ENCODE assay signal across 33 cellular contexts in the genomic region with DNA sequence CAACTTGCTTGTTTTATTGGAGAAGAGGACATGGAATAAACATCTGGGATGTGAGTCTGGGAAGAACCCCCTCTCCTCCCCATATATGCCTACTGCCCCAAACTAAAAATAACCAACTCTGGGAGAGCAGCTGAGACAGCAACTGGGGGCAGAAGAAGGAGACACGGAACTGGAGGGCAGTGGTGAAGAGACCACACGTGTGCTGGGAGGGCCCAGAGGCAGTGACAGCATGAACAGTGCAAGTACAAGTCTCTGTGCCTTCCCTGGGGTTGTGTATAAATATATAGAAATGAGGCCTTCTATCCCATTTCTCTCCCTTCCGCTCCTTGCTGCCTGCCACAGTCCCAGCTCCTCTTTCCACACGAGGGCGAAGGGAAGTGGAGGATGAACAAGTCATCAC. TPM values are rescaled to one million over a fixed set of nuclear protein-coding genes. Genes with fewer than 3 reads are reported as not detected.
"Had no signal": no experiment of that assay in that cellular context is flagged by ENCODE, and none has a peak within 500 bp of the region (broad histone marks: within the 10 kb centered on the region; RNA-seq: fewer than 3 reads in every experiment).

No MANE protein-coding gene starts in this region.

- H3K27me3 ChIP-seq: neural progenitor cell, right lobe of liver, suprapubic skin, transverse colon, upper lobe of right lung, vagina had no signal

- H3K4me3 Mint-ChIP-seq: endodermal cell; memory B cell; naive B cell; nephron; neural progenitor cell; stimulated activated naive CD8-positive, alpha-beta T cell treated with anti-CD3 and anti-CD28 coated beads, Interleukin-15, amount 100 ng/mL, for 72 hours had no signal

- H2AFZ ChIP-seq: neural progenitor cell, parathyroid adenoma had no signal

- H3K9me3 Mint-ChIP-seq: endodermal cell; memory B cell; nephron; neural progenitor cell; stimulated activated naive CD8-positive, alpha-beta T cell treated with anti-CD3 and anti-CD28 coated beads, Interleukin-15, amount 100 ng/mL, for 72 hours had no signal

- H3K27ac Mint-ChIP-seq: endodermal cell; memory B cell; naive B cell; nephron; neural progenitor cell; progenitor cell of endocrine pancreas; stimulated activated naive CD8-positive, alpha-beta T cell treated with anti-CD3 and anti-CD28 coated beads, Interleukin-15, amount 100 ng/mL, for 72 hours had no signal

- DNase-seq: dorsolateral prefrontal cortex; effector CD8-positive, alpha-beta T cell; endodermal cell; esophagus squamous epithelium; foreskin melanocyte; glutamatergic neuron; heart right ventricle; hippocampal formation; kidney glomerular epithelial cell; left colon; naive B cell; right lobe of liver; stimulated activated CD4-positive, alpha-beta T cell treated with anti-CD3 and anti-CD28 coated beads, Interleukin-12 subunit alpha, Interleukin-12 subunit beta, amount 100 ng/mL, for 4 hours; stimulated activated CD4-positive, alpha-beta T cell treated with anti-CD3 and anti-CD28 coated beads, Interleukin-1b, Interleukin-23, amount 100 ng/mL, for 48 hours; stimulated activated CD4-positive, alpha-beta T cell treated with anti-CD3 and anti-CD28 coated beads, Interleukin-4, amount 100 ng/mL, for 1 hour; stimulated activated CD8-positive, alpha-beta memory T cell treated with anti-CD3 and anti-CD28 coated beads, Interleukin-4, amount 100 ng/mL, for 48 hours; stimulated activated naive CD4-positive, alpha-beta T cell; stimulated activated naive CD8-positive, alpha-beta T cell treated with anti-CD3 and anti-CD28 coated beads, Interleukin-15, amount 100 ng/mL, for 72 hours; transverse colon; upper lobe of right lung had no signal

- H3K36me3 Mint-ChIP-seq: memory B cell, neural progenitor cell had no signal

- H3K4me3 ChIP-seq: dorsolateral prefrontal cortex, esophagus squamous epithelium, heart right ventricle, lung, neural progenitor cell, right lobe of liver, smooth muscle cell, suprapubic skin, transverse colon, upper lobe of right lung, vagina had no signal

- H3K9me3 ChIP-seq: esophagus squamous epithelium, right lobe of liver, suprapubic skin, transverse colon, upper lobe of right lung, vagina had no signal

- H3K9ac ChIP-seq: neural progenitor cell, parathyroid adenoma had no signal

- H3K4me2 ChIP-seq: smooth muscle cell had no signal

- H3K27ac ChIP-seq: dorsolateral prefrontal cortex, esophagus squamous epithelium, heart right ventricle, neural progenitor cell, parathyroid adenoma, right lobe of liver, suprapubic skin, transverse colon, upper lobe of right lung, vagina had no signal

- H3K79me2 ChIP-seq: parathyroid adenoma had no signal

- H3K4me1 Mint-ChIP-seq: memory B cell, naive B cell, nephron had no signal

- H3K36me3 ChIP-seq: esophagus squamous epithelium, heart right ventricle, neural progenitor cell, right lobe of liver, suprapubic skin, transverse colon, upper lobe of right lung, vagina had no signal

- H3K4me1 ChIP-seq: esophagus squamous epithelium, heart right ventricle, parathyroid adenoma, right lobe of liver, suprapubic skin, transverse colon, upper lobe of right lung, vagina had no signal

- H3K27me3 Mint-ChIP-seq: stimulated activated naive CD8-positive, alpha-beta T cell treated with anti-CD3 and anti-CD28 coated beads, Interleukin-15, amount 100 ng/mL, for 72 hours had no signal

- ATAC-seq: heart right ventricle; left colon; right lobe of liver; stimulated activated naive CD8-positive, alpha-beta T cell treated with anti-CD3 and anti-CD28 coated beads, Interleukin-15, amount 100 ng/mL, for 72 hours; upper lobe of right lung had no signal

RNA-seq across cellular contexts. Expression of a gene that starts 4.0 kb away (rescaled TPM):
- total RNA-seq: endodermal cell, endothelial cell of umbilical vein, epithelial cell of proximal tubule, heart right ventricle, left colon, liver, lung, osteoblast, progenitor cell of endocrine pancreas, right lobe of liver, smooth muscle cell, transverse colon, vagina had no signal
- polyA plus RNA-seq: endothelial cell of umbilical vein, heart right ventricle, liver, smooth muscle cell had no signal

RNA-seq across cellular contexts. Expression of a gene that starts 21.1 kb away (rescaled TPM):
- total RNA-seq: endodermal cell, endothelial cell of umbilical vein, epithelial cell of proximal tubule, esophagus squamous epithelium, left colon, liver, osteoblast, progenitor cell of endocrine pancreas, right lobe of liver, smooth muscle cell, transverse colon, upper lobe of right lung, vagina had no signal
- polyA plus RNA-seq: endothelial cell of umbilical vein, heart right ventricle, liver, smooth muscle cell had no signal

RNA-seq across cellular contexts. Expression of a gene that starts 29.7 kb away (rescaled TPM):
- total RNA-seq: endodermal cell, endothelial cell of umbilical vein, epithelial cell of proximal tubule, heart right ventricle, left colon, liver, lung, osteoblast, progenitor cell of endocrine pancreas, right lobe of liver, smooth muscle cell, transverse colon, upper lobe of right lung had no signal
- polyA plus RNA-seq: endothelial cell of umbilical vein, heart right ventricle, liver, smooth muscle cell had no signal

RNA-seq across cellular contexts. Expression of a gene that starts 48.7 kb away (rescaled TPM):
- total RNA-seq: dorsolateral prefrontal cortex, endodermal cell, endothelial cell of umbilical vein, epithelial cell of proximal tubule, left colon, liver, lung, osteoblast, progenitor cell of endocrine pancreas, right lobe of liver, smooth muscle cell, transverse colon, upper lobe of right lung, vagina had no signal
- polyA plus RNA-seq: endothelial cell of umbilical vein, heart right ventricle, liver, lung, smooth muscle cell had no signal

RNA-seq across cellular contexts. Expression of a gene that starts 57.9 kb away (rescaled TPM):
- total RNA-seq: endodermal cell, endothelial cell of umbilical vein, epithelial cell of proximal tubule, heart right ventricle, left colon, osteoblast, progenitor cell of endocrine pancreas, right lobe of liver, transverse colon had no signal
- polyA plus RNA-seq: endothelial cell of umbilical vein, heart right ventricle, lung had no signal
